Comparison of ENCODE assay signal across 15 cellular contexts in the genomic region with DNA sequence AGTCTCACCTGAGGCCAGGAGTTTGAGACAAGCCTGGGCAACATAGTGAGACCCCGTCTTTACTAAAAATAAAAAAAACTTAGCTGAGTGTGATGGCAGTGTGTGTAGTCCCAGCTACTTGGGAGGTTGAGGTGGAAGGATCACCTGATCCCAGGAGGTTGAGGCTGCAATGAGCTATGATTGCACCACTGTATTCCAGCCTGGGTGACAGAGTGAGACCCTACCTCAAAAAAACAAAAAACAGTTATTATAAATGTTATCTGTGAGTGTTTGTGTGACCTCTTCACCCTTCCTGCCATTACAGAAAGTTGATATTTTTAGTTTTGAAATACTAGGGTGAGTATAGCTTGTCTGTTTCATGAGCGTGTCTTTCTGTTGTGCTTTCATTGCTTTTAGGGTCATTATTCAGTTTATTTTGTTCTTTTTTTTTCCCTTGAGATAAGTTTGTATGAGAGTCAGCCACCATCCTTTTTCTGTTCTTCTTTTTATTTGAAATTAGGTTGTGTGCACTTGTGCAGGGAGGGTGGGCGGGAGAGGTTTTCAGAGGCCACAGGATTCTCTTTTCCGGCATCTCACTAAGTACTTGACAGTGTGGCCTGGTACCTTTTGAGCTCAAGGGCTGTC. TPM values are rescaled to one million over a fixed set of nuclear protein-coding genes. Genes with fewer than 3 reads are reported as not detected.
A peak's percentile ranks its signal among the peaks of the same experiment; 100 is the strongest.
DNase-seq lines count a peak whose midpoint lies in the region; ATAC-seq and TF ChIP-seq lines count a peak whose summit lies in the region.
"Had no signal": no experiment of that assay in that cellular context is flagged by ENCODE, and none has a peak within 500 bp of the region (broad histone marks: within the 10 kb centered on the region; RNA-seq: fewer than 3 reads in every experiment).

No MANE protein-coding gene starts in this region.

- TF ChIP-seq CTCF in tibial nerve (IDR thresholded peaks at IDR 0.05) (no peak), left lung (IDR thresholded peaks at IDR 0.05) (no peak)

- TF ChIP-seq POLR2A in tibial nerve (IDR thresholded peaks at IDR 0.05) = no peak

- peaks cover 29% of the 10 kb centered on the region for H3K36me3 Mint-ChIP-seq in activated naive CD8-positive, alpha-beta T cell treated with anti-CD3 and anti-CD28 coated beads for 36 hours

- H3K4me1 ChIP-seq in tibial nerve (peaks cover 0 to 49% (median 6%) of the 10 kb centered on the region in 4 donors), left lung (peaks cover 0 to 25% of the 10 kb centered on the region in 2 donors)

- DNase-seq in activated naive CD8-positive, alpha-beta T cell treated with anti-CD3 and anti-CD28 coated beads for 36 hours = no peak
- no peak for DNase-seq in NCI-H1436 (lab: John Stamatoyannopoulos, UW)
- DNase-seq in tibial nerve (ENCODE audit: low spot score in 2 of 2) = no peak
- no peak for DNase-seq in cerebellar nuclear complex (lab: John Stamatoyannopoulos, UW)
- DNase-seq in left lung = no peak
- DNase-seq: activated CD4-positive, alpha-beta T cell treated with anti-CD3 and anti-CD28 coated beads, Interleukin-2, amount 50 U/mL, for 4 hours; amygdala; esophagus squamous epithelium; GOT3; left ventricle myocardium inferior; NCI-H1105 had no signal

- H3K27me3 ChIP-seq in tibial nerve (no peaks in the 10 kb centered on the region), left lung (no peaks in the 10 kb centered on the region)
- H3K27me3 ChIP-seq: esophagus squamous epithelium had no signal

- intact Hi-C loops in left lung (cut with DNase I) = no loop called here

- peaks cover 0 to 3% (median 0%) of the 10 kb centered on the region in 3 donors for H3K36me3 ChIP-seq in tibial nerve
- H3K36me3 ChIP-seq in left lung = no peaks in the 10 kb centered on the region
- H3K36me3 ChIP-seq: esophagus squamous epithelium, left ventricle myocardium inferior had no signal

- H3K27ac ChIP-seq in tibial nerve (no peak overlapping the region), left lung (no peak overlapping the region)
- H3K27ac ChIP-seq: esophagus squamous epithelium, left ventricle myocardium inferior, RWPE1 had no signal

- WGBS in tibial nerve, 2 donors = 89 to 91% methylated on average over 4 of the region's 4 CpGs

- H3K9me3 ChIP-seq in tibial nerve = peaks cover 0 to 24% (median 5%) of the 10 kb centered on the region in 4 donors
- H3K9me3 ChIP-seq in left lung = peaks cover 0 to 15% of the 10 kb centered on the region in 2 donors

- ATAC-seq in GM18502 (IDR thresholded peaks at IDR 0.05; ENCODE audit: poor library complexity, unreplicated experiment) (peak; percentile 63), GM21360 (IDR thresholded peaks at IDR 0.05; ENCODE audit: unreplicated experiment) (peak; percentile 45), HG03060 (IDR thresholded peaks at IDR 0.05; ENCODE audit: low read depth, unreplicated experiment) (peak; percentile 46), left lung (no peak)

- H3K27ac Mint-ChIP-seq in activated naive CD8-positive, alpha-beta T cell treated with anti-CD3 and anti-CD28 coated beads for 36 hours = no peak overlapping the region

- H3K4me3 ChIP-seq in tibial nerve = no peak overlapping the region
- H3K4me3 ChIP-seq in left lung = no peak overlapping the region
- H3K4me3 ChIP-seq: esophagus squamous epithelium, left ventricle myocardium inferior had no signal

- TF ChIP-seq EP300 in tibial nerve (IDR thresholded peaks at IDR 0.05) = no peak

- H3K4me3 Mint-ChIP-seq in activated naive CD8-positive, alpha-beta T cell treated with anti-CD3 and anti-CD28 coated beads for 36 hours = peak overlapping the region; percentile 23

- H3K27me3 Mint-ChIP-seq in activated naive CD8-positive, alpha-beta T cell treated with anti-CD3 and anti-CD28 coated beads for 36 hours = no peaks in the 10 kb centered on the region

- peaks cover 16% of the 10 kb centered on the region for H3K9me3 Mint-ChIP-seq in activated naive CD8-positive, alpha-beta T cell treated with anti-CD3 and anti-CD28 coated beads for 36 hours

- H3K4me1 Mint-ChIP-seq in activated naive CD8-positive, alpha-beta T cell treated with anti-CD3 and anti-CD28 coated beads for 36 hours = peaks cover 82% of the 10 kb centered on the region

RNA-seq across cellular contexts. Expression of gene CDYL, which starts 26.2 kb away (rescaled TPM):
- 10 to 100 TPM; 38.8 to 40.5 TPM for total RNA-seq in activated naive CD8-positive, alpha-beta T cell treated with anti-CD3 and anti-CD28 coated beads for 36 hours
- total RNA-seq in tibial nerve = 10 to 100 TPM; 20.3 to 37.5 (median 31.7) TPM
- total RNA-seq in left lung = 10 to 100 TPM; 28.2 to 29.5 TPM
